In genomic region chr2:60581461-60582282, GRCh38 we compare ENCODE assay signal across 1 cellular context.
TF ChIP-seq lines count a peak whose summit lies in the region.

No MANE protein-coding gene starts in this region.

TF ChIP-seq in HepG2, 621 proteins besides CTCF, POLR2A, EP300 and RAD21 (continued from another document and continues in another):
- TF ChIP-seq TSC22D2 (CRISPR knock-in tag; IDR thresholded peaks at IDR 0.05; ENCODE audit: borderline replicate concordance) = peak; percentile 78; the same call in 1 of the 2 replicates
- TF ChIP-seq, protein P1, sequence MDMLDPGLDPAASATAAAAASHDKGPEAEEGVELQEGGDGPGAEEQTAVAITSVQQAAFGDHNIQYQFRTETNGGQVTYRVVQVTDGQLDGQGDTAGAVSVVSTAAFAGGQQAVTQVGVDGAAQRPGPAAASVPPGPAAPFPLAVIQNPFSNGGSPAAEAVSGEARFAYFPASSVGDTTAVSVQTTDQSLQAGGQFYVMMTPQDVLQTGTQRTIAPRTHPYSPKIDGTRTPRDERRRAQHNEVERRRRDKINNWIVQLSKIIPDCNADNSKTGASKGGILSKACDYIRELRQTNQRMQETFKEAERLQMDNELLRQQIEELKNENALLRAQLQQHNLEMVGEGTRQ (IDR thresholded peaks at IDR 0.05; ENCODE audit: low read depth, low read length) = no peak
- TF ChIP-seq, protein P1 (CRISPR knock-in tag; IDR thresholded peaks at IDR 0.05; ENCODE audit: borderline replicate concordance) = no peak
- TF ChIP-seq MTERF4 (CRISPR knock-in tag; IDR thresholded peaks at IDR 0.05) = no peak
- no peak for TF ChIP-seq POGZ (CRISPR knock-in tag; IDR thresholded peaks at IDR 0.05)
- TF ChIP-seq, protein P2, sequence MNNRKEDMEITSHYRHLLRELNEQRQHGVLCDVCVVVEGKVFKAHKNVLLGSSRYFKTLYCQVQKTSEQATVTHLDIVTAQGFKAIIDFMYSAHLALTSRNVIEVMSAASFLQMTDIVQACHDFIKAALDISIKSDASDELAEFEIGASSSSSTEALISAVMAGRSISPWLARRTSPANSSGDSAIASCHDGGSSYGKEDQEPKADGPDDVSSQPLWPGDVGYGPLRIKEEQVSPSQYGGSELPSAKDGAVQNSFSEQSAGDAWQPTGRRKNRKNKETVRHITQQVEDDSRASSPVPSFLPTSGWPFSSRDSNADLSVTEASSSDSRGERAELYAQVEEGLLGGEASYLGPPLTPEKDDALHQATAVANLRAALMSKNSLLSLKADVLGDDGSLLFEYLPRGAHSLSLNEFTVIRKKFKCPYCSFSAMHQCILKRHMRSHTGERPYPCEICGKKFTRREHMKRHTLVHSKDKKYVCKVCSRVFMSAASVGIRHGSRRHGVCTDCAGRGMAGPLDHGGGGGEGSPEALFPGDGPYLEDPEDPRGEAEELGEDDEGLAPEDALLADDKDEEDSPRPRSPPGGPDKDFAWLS (CRISPR knock-in tag; IDR thresholded peaks at IDR 0.05; ENCODE audit: borderline replicate concordance) = peak; percentile 91; the same call in 1 of the 2 replicates
- TF ChIP-seq ZNF451 (CRISPR knock-in tag; IDR thresholded peaks at IDR 0.05) = 0 out of 2 replicates have a peak, but pooled peaks have one; percentile 43
- TF ChIP-seq, protein P3, sequence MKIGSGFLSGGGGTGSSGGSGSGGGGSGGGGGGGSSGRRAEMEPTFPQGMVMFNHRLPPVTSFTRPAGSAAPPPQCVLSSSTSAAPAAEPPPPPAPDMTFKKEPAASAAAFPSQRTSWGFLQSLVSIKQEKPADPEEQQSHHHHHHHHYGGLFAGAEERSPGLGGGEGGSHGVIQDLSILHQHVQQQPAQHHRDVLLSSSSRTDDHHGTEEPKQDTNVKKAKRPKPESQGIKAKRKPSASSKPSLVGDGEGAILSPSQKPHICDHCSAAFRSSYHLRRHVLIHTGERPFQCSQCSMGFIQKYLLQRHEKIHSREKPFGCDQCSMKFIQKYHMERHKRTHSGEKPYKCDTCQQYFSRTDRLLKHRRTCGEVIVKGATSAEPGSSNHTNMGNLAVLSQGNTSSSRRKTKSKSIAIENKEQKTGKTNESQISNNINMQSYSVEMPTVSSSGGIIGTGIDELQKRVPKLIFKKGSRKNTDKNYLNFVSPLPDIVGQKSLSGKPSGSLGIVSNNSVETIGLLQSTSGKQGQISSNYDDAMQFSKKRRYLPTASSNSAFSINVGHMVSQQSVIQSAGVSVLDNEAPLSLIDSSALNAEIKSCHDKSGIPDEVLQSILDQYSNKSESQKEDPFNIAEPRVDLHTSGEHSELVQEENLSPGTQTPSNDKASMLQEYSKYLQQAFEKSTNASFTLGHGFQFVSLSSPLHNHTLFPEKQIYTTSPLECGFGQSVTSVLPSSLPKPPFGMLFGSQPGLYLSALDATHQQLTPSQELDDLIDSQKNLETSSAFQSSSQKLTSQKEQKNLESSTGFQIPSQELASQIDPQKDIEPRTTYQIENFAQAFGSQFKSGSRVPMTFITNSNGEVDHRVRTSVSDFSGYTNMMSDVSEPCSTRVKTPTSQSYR (CRISPR knock-in tag; IDR thresholded peaks at IDR 0.05; ENCODE audit: borderline replicate concordance) = no peak
- TF ChIP-seq ZNF530 (CRISPR knock-in tag; IDR thresholded peaks at IDR 0.05; ENCODE audit: low read depth) = no peak
- no peak; the same call in 1 of the 2 replicates for TF ChIP-seq ZNF446 (CRISPR knock-in tag; IDR thresholded peaks at IDR 0.05)
- 0 out of 2 replicates have a peak, but pooled peaks have one; percentile 43 for TF ChIP-seq ARNTL (CRISPR knock-in tag; IDR thresholded peaks at IDR 0.05)
- TF ChIP-seq ZFX (CRISPR knock-in tag; IDR thresholded peaks at IDR 0.05; ENCODE audit: low read depth) = peak; percentile 29; the same call in 1 of the 2 replicates
- no peak for TF ChIP-seq SOX6 (IDR thresholded peaks at IDR 0.05)
- TF ChIP-seq SOX6 (CRISPR knock-in tag; IDR thresholded peaks at IDR 0.05) = no peak
- peak; percentile 20; the same call in 1 of the 2 replicates for TF ChIP-seq ZGPAT (CRISPR knock-in tag; IDR thresholded peaks at IDR 0.05)
- 0 out of 2 replicates have a peak, but pooled peaks have one; percentile 50 for TF ChIP-seq ZNF501 (CRISPR knock-in tag; IDR thresholded peaks at IDR 0.05)
- TF ChIP-seq MXI1 (IDR thresholded peaks at IDR 0.05; ENCODE audit: borderline replicate concordance, low read depth, low read length) = 0 out of 3 replicates have a peak, but pooled peaks have one; percentile 26
- peak; percentile 39; the same call in 1 of the 2 replicates for TF ChIP-seq UBTF (CRISPR knock-in tag; IDR thresholded peaks at IDR 0.05)
- peak; percentile 51; the same call in 1 of the 2 replicates for TF ChIP-seq ZNF687 (CRISPR knock-in tag; IDR thresholded peaks at IDR 0.05)
- TF ChIP-seq KLF6 (CRISPR knock-in tag; IDR thresholded peaks at IDR 0.05) = 0 out of 2 replicates have a peak, but pooled peaks have one; percentile 22
- no peak for TF ChIP-seq HMG20A (CRISPR knock-in tag; IDR thresholded peaks at IDR 0.05; ENCODE audit: borderline replicate concordance)
- TF ChIP-seq, protein P4, sequence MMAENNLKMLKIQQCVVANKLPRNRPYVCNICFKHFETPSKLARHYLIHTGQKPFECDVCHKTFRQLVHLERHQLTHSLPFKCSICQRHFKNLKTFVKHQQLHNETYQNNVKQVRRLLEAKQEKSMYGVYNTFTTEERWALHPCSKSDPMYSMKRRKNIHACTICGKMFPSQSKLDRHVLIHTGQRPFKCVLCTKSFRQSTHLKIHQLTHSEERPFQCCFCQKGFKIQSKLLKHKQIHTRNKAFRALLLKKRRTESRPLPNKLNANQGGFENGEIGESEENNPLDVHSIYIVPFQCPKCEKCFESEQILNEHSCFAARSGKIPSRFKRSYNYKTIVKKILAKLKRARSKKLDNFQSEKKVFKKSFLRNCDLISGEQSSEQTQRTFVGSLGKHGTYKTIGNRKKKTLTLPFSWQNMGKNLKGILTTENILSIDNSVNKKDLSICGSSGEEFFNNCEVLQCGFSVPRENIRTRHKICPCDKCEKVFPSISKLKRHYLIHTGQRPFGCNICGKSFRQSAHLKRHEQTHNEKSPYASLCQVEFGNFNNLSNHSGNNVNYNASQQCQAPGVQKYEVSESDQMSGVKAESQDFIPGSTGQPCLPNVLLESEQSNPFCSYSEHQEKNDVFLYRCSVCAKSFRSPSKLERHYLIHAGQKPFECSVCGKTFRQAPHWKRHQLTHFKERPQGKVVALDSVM (CRISPR knock-in tag; IDR thresholded peaks at IDR 0.05) = peak; percentile 78; the same call in 1 of the 2 replicates
- no peak for TF ChIP-seq ZNF652 (CRISPR knock-in tag; IDR thresholded peaks at IDR 0.05; ENCODE audit: borderline replicate concordance, low read depth)
